In genomic region chr7:100093054-100093453, GRCh38 we compare ENCODE assay signal across 10 cellular contexts. TPM values are rescaled to one million over a fixed set of nuclear protein-coding genes. Genes with fewer than 3 reads are reported as not detected.
A peak's percentile ranks its signal among the peaks of the same experiment; 100 is the strongest.
DNase-seq lines count a peak whose midpoint lies in the region; ATAC-seq and TF ChIP-seq lines count a peak whose summit lies in the region.
"Had no signal": no experiment of that assay in that cellular context is flagged by ENCODE, and none has a peak within 500 bp of the region (broad histone marks: within the 10 kb centered on the region; RNA-seq: fewer than 3 reads in every experiment).

No MANE protein-coding gene starts in this region.

- peaks cover 29% of the 10 kb centered on the region for H3K4me1 Mint-ChIP-seq in GM23338

- H3F3A ChIP-seq in GM23338 (replicated peaks; ENCODE audit: low read depth) = peaks cover 88% of the 10 kb centered on the region

- H3K79me2 ChIP-seq in GM23338 (replicated peaks; ENCODE audit: insufficient read depth) = peaks cover 29% of the 10 kb centered on the region

- H3K4me3 ChIP-seq in GM23338 (no peak overlapping the region), ectodermal cell (ENCODE audit: insufficient read depth, low read depth, low read length) (no peak overlapping the region)
- H3K4me3 ChIP-seq: SJSA1 had no signal

- H4K20me1 ChIP-seq in GM23338 (replicated peaks; ENCODE audit: insufficient read depth) = peaks cover 47% of the 10 kb centered on the region

- H3K36me3 ChIP-seq in GM23338 (ENCODE audit: insufficient read depth) (peaks cover 59% of the 10 kb centered on the region), ectodermal cell (ENCODE audit: control insufficient read depth, insufficient read depth, low read length) (peaks cover 64% of the 10 kb centered on the region)

- H3K4me1 ChIP-seq in GM23338 (ENCODE audit: insufficient read depth) = peaks cover 6% of the 10 kb centered on the region
- H3K4me1 ChIP-seq in ectodermal cell (ENCODE audit: control insufficient read depth, insufficient read depth, low read length) = peaks cover 5% of the 10 kb centered on the region

- H2AFZ ChIP-seq in GM23338 = no peak overlapping the region

- H3K27ac Mint-ChIP-seq in GM23338 = peak overlapping the region; percentile 45; the same call in 1 of the 2 replicates
- H3K27ac Mint-ChIP-seq: B cell had no signal

- H3K4me2 ChIP-seq in GM23338 = no peak overlapping the region

- peaks cover 5% of the 10 kb centered on the region; the same call in 2 of the 3 replicates for H3K9me3 Mint-ChIP-seq in GM23338

- H3K4me3 Mint-ChIP-seq in GM23338 = no peak overlapping the region
- H3K4me3 Mint-ChIP-seq: B cell had no signal

- TF ChIP-seq CTCF in GM23338 (conservative IDR thresholded peaks at IDR 0.05; ENCODE audit: low read depth in 2 of 2) = no peak

- H3K9me2 ChIP-seq in GM23338 (ENCODE audit: insufficient read depth) = no peaks in the 10 kb centered on the region

- H3K9me3 ChIP-seq in ectodermal cell (ENCODE audit: control insufficient read depth, low read length) = no peaks in the 10 kb centered on the region
- H3K9me3 ChIP-seq: SJSA1 had no signal

- H3K27ac ChIP-seq in GM23338 (ENCODE audit: low read depth) (peak overlapping the region; percentile 1), ectodermal cell (ENCODE audit: insufficient read depth, low read depth, low read length, poor library complexity, severe bottlenecking) (peak overlapping the region; percentile 59)
- H3K27ac ChIP-seq: SJSA1 had no signal

- H3K36me3 Mint-ChIP-seq in GM23338 (ENCODE audit: low read depth) = peaks cover 79% of the 10 kb centered on the region

- ATAC-seq in GM23338 = no peak

- H3K27me3 Mint-ChIP-seq in GM23338 (ENCODE audit: insufficient read depth, low read depth, poor library complexity) = peaks cover 40% of the 10 kb centered on the region
- H3K27me3 Mint-ChIP-seq: B cell had no signal

- H3K27me3 ChIP-seq in GM23338 (ENCODE audit: insufficient read depth) = no peaks in the 10 kb centered on the region
- H3K27me3 ChIP-seq in ectodermal cell (ENCODE audit: control insufficient read depth, insufficient read depth, low read length, poor library complexity, severe bottlenecking) = no peaks in the 10 kb centered on the region
- H3K27me3 ChIP-seq: SJSA1 had no signal

- DNase-seq in GM23338 (ENCODE audit: low spot score) (no peak), HCEC 1CT (no peak)
- no peak for DNase-seq in activated CD4-positive, CD25-positive, alpha-beta regulatory T cell (lab: John Stamatoyannopoulos, UW)
- DNase-seq: activated CD4-positive, alpha-beta T cell treated with anti-CD3 and anti-CD28 coated beads, Interleukin-2, amount 50 U/mL, for 48 hours; GF-D8; NCI-H345; small intestine had no signal

- WGBS in ectodermal cell, 2 experiments = 88 to 95% methylated on average over 6 to 8 of the region's 8 CpGs

TF ChIP-seq in GM23338, 12 proteins besides CTCF, POLR2A, EP300 and RAD21:
- TF ChIP-seq, protein P1, sequence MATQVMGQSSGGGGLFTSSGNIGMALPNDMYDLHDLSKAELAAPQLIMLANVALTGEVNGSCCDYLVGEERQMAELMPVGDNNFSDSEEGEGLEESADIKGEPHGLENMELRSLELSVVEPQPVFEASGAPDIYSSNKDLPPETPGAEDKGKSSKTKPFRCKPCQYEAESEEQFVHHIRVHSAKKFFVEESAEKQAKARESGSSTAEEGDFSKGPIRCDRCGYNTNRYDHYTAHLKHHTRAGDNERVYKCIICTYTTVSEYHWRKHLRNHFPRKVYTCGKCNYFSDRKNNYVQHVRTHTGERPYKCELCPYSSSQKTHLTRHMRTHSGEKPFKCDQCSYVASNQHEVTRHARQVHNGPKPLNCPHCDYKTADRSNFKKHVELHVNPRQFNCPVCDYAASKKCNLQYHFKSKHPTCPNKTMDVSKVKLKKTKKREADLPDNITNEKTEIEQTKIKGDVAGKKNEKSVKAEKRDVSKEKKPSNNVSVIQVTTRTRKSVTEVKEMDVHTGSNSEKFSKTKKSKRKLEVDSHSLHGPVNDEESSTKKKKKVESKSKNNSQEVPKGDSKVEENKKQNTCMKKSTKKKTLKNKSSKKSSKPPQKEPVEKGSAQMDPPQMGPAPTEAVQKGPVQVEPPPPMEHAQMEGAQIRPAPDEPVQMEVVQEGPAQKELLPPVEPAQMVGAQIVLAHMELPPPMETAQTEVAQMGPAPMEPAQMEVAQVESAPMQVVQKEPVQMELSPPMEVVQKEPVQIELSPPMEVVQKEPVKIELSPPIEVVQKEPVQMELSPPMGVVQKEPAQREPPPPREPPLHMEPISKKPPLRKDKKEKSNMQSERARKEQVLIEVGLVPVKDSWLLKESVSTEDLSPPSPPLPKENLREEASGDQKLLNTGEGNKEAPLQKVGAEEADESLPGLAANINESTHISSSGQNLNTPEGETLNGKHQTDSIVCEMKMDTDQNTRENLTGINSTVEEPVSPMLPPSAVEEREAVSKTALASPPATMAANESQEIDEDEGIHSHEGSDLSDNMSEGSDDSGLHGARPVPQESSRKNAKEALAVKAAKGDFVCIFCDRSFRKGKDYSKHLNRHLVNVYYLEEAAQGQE (IDR thresholded peaks at IDR 0.05; ENCODE audit: unreplicated experiment) = no peak
- TF ChIP-seq ETS1 (IDR thresholded peaks at IDR 0.05) = no peak
- no peak for TF ChIP-seq EZH2 (IDR thresholded peaks at IDR 0.05; ENCODE audit: low read depth, unreplicated experiment)
- no peak for TF ChIP-seq NANOG (IDR thresholded peaks at IDR 0.05; ENCODE audit: borderline replicate concordance)
- TF ChIP-seq POLR2AphosphoS5 (IDR thresholded peaks at IDR 0.05; ENCODE audit: low read depth) = no peak; the same call in 1 of the 2 replicates
- TF ChIP-seq JUNB (IDR thresholded peaks at IDR 0.05; ENCODE audit: unreplicated experiment) = no peak
- TF ChIP-seq ZNF331 (CRISPR knock-in tag; IDR thresholded peaks at IDR 0.05; ENCODE audit: low read depth) = no peak
- no peak for TF ChIP-seq CREB1 (CRISPR knock-in tag; IDR thresholded peaks at IDR 0.05; ENCODE audit: low read depth)
- no peak for TF ChIP-seq ZNF114 (CRISPR knock-in tag; IDR thresholded peaks at IDR 0.05)
- no peak for TF ChIP-seq EZH2phosphoT487 (IDR thresholded peaks at IDR 0.05; ENCODE audit: unreplicated experiment)

RNA-seq across cellular contexts. Expression of gene COPS6, which starts 4.3 kb away (rescaled TPM):
- 89.8 and 104 TPM in 2 replicates for total RNA-seq in GM23338 (2014; rRNA removed; shearing (Covaris generic))
- 191 and 198 TPM in 2 replicates for polyA plus RNA-seq in GM23338 (2016; fragmentation: Nextera tagmentation; extraction: Ambion mirVana)
- polyA plus RNA-seq in ectodermal cell (2013, experiment 1 of 4) = 124 TPM
- 133 TPM for polyA plus RNA-seq in ectodermal cell (2013, experiment 2 of 4)
- 92.4 TPM for polyA plus RNA-seq in ectodermal cell (2013, experiment 3 of 4)
- polyA plus RNA-seq in ectodermal cell (2013, experiment 4 of 4) = 105 TPM

RNA-seq across cellular contexts. Expression of gene MCM7, which starts 8.1 kb away (rescaled TPM):
- total RNA-seq in GM23338 (2014; rRNA removed; shearing (Covaris generic)) = 285 TPM in 2 replicates
- polyA plus RNA-seq in GM23338 (2016; fragmentation: Nextera tagmentation; extraction: Ambion mirVana) = 140 and 144 TPM in 2 replicates
- polyA plus RNA-seq in ectodermal cell (2013, experiment 1 of 4) = 319 TPM
- polyA plus RNA-seq in ectodermal cell (2013, experiment 2 of 4) = 332 TPM
- polyA plus RNA-seq in ectodermal cell (2013, experiment 3 of 4) = 241 TPM
- 242 TPM for polyA plus RNA-seq in ectodermal cell (2013, experiment 4 of 4)

RNA-seq across cellular contexts. Expression of gene AP4M1, which starts 8.4 kb away (rescaled TPM):
- total RNA-seq in GM23338 (2014; rRNA removed; shearing (Covaris generic)) = 12.2 and 13.3 TPM in 2 replicates
- 9.5 and 14.4 TPM in 2 replicates for polyA plus RNA-seq in GM23338 (2016; fragmentation: Nextera tagmentation; extraction: Ambion mirVana)
- 22.0 TPM for polyA plus RNA-seq in ectodermal cell (2013, experiment 1 of 4)
- 22.2 TPM for polyA plus RNA-seq in ectodermal cell (2013, experiment 2 of 4)
- 17.3 TPM for polyA plus RNA-seq in ectodermal cell (2013, experiment 3 of 4)
- 21.1 TPM for polyA plus RNA-seq in ectodermal cell (2013, experiment 4 of 4)

RNA-seq across cellular contexts. Expression of gene ZNF3, which starts 11.5 kb away (rescaled TPM):
- 40.8 and 48.9 TPM in 2 replicates for total RNA-seq in GM23338 (2014; rRNA removed; shearing (Covaris generic))
- polyA plus RNA-seq in GM23338 (2016; fragmentation: Nextera tagmentation; extraction: Ambion mirVana) = 22.6 and 23.4 TPM in 2 replicates
- polyA plus RNA-seq in ectodermal cell (2013, experiment 1 of 4) = 62.3 TPM
- 63.8 TPM for polyA plus RNA-seq in ectodermal cell (2013, experiment 2 of 4)
- polyA plus RNA-seq in ectodermal cell (2013, experiment 3 of 4) = 54.9 TPM
- 63.2 TPM for polyA plus RNA-seq in ectodermal cell (2013, experiment 4 of 4)

RNA-seq across cellular contexts. Expression of gene TAF6, which starts 26.1 kb away (rescaled TPM):
- 125 and 141 TPM in 2 replicates for total RNA-seq in GM23338 (2014; rRNA removed; shearing (Covaris generic))
- polyA plus RNA-seq in GM23338 (2016; fragmentation: Nextera tagmentation; extraction: Ambion mirVana) = 54.9 and 56.3 TPM in 2 replicates
- polyA plus RNA-seq in ectodermal cell (2013, experiment 1 of 4) = 107 TPM
- 100.0 TPM for polyA plus RNA-seq in ectodermal cell (2013, experiment 2 of 4)
- 79.1 TPM for polyA plus RNA-seq in ectodermal cell (2013, experiment 3 of 4)
- 86.3 TPM for polyA plus RNA-seq in ectodermal cell (2013, experiment 4 of 4)
